Comparison of ENCODE assay signal across 8 cellular contexts in the genomic region with DNA sequence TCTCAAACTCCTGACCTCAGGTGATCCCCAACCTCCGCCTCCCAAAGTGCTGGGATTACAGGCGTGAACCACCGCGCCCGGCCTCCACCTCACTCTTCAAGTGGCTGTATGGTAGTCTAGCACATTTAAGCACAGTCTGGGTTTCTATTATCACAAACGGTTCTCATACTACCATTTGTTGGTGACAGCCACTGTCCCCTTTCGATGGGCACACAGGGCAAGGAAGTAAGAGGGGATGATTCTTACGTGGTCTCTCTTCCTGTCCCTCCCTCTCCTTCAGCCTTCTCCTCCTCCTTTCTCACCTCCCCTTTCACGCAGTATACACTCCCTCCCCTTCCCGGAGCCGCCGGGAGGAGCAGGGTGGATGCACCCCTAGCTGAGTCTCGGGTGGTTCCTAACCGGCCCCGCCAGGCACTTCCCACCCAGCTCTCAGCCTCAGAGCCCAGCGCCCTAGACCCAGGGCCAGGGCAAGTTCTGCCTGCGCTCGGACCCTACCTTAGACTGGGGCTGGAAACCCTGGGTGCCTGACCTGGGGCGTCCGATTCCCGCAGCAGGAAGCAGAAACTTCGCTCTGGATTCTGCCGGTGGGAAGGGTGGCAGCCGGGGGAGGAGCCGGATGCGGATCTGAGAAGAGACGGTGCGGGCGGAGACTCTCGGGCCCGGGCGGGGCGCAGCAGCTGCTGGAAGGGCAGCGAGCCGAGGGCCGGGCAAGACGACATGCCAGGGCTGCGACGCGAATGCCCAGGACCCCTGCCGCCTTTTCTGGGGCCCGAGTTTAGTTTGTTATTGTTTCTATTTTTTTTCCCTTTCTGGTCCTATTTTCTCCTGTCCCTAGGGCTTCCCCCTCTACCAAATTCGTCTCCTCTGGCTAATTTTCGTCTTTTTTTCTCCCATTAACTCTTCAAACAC.
DNase-seq lines count a peak whose midpoint lies in the region; ATAC-seq and TF ChIP-seq lines count a peak whose summit lies in the region.

Gene TEP1 (minus strand): TSS at position 626 of the 909 bp plus-strand sequence. CDS start 5,062 bp downstream, outside the sequence.

- peak within 1 kb of the TSS; percentile 98 for H3K4me3 ChIP-seq in AG04449 (ENCODE audit: low read depth, low read length)

- POLR2A ChIA-PET in AG04449 (lab: Yijun Ruan, JAX) = interaction anchor here (0.6 to 1.8 kb wide), 10 partner anchors 9 to 269 kb away, joined by 3 to 16 read pairs (median 4); partner anchors contain the start of genes APEX1, KLHL33, OSGEP and PARP2

- DNase-seq in AG04449 (ENCODE audit: low read depth, low spot score) (no peak), NCI-H345 treated with DMSO at 0.1 percent for 48 hours (lab: John Stamatoyannopoulos, UW; ENCODE audit: unreplicated experiment) (peak; percentile 75), islet precursor cell (peak; percentile 94)
- DNase-seq in central memory CD8-positive, alpha-beta T cell (ENCODE audit: low spot score in 2 of 2) = peak; percentile 35 to 55
- peak; percentile 61 to 80 for DNase-seq in stimulated activated CD4-positive, alpha-beta T cell treated with anti-CD3 and anti-CD28 coated beads, Interleukin-12 subunit alpha, Interleukin-12 subunit beta, amount 100 ng/mL, for 24 hours (ENCODE audit: low read depth in 2 of 2)

- H3K36me3 Mint-ChIP-seq in central memory CD8-positive, alpha-beta T cell (ENCODE audit: insufficient read depth) = peaks cover 7% of the 10 kb centered on the region

- ATAC-seq in GM18907 (IDR thresholded peaks at IDR 0.05; ENCODE audit: unreplicated experiment) = peak; percentile 81
- ATAC-seq in HG03196 (IDR thresholded peaks at IDR 0.05; ENCODE audit: unreplicated experiment) = peak; percentile 69
- peak; percentile 67 to 83 for ATAC-seq in activated CD4-positive, CD25-positive, alpha-beta regulatory T cell treated with anti-CD3 and anti-CD28 coated beads, Interleukin-2, amount 50 U/mL, for 24 hours
- ATAC-seq in central memory CD8-positive, alpha-beta T cell (replicated peaks; ENCODE audit: extremely low read depth, poor library complexity, severe bottlenecking) = peak; percentile 72

- CTCF ChIA-PET in AG04449 (lab: Yijun Ruan, JAX) = interaction anchor here (1.2 to 4.4 kb wide), 13 partner anchors 7 to 269 kb away, joined by 3 to 119 read pairs (median 10); partner anchors contain the start of genes APEX1, KLHL33, OSGEP and PIP4P1

- no peaks in the 10 kb centered on the region for H3K27me3 Mint-ChIP-seq in central memory CD8-positive, alpha-beta T cell

- peak within 1 kb of the TSS; percentile 98 for H3K27ac Mint-ChIP-seq in central memory CD8-positive, alpha-beta T cell (ENCODE audit: low read depth)

- no peaks in the 10 kb centered on the region for H3K9me3 Mint-ChIP-seq in central memory CD8-positive, alpha-beta T cell

- peaks cover 46% of the 10 kb centered on the region for H3K4me1 Mint-ChIP-seq in central memory CD8-positive, alpha-beta T cell

- peak within 1 kb of the TSS; percentile 95 for H3K4me3 Mint-ChIP-seq in central memory CD8-positive, alpha-beta T cell

- TF ChIP-seq CTCF in AG04449 (IDR thresholded peaks at IDR 0.05; ENCODE audit: insufficient read depth, low read length, missing control alignments) = no peak
